Comparison of ENCODE assay signal across 32 cellular contexts in the genomic region with DNA sequence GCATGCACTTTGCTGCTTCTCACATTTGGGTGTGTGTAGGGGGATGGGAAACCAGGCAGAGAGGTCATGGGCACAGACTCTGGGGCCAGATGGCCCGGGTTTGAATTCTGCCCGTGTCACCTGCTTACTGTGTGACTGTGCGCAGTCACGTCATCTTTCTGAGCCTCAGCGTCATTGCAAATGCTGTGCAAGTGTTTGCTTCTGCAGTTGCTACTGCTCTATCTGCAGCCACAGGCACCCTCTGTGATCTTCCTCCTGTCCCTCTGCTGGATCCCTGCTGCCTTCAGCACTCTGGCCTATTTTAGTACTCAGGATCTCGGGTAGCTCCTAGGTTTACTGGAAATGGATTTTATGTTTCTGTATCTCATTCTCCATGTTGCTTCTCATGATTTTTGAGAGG. TPM values are rescaled to one million over a fixed set of nuclear protein-coding genes. Genes with fewer than 3 reads are reported as not detected.
"Had no signal": no experiment of that assay in that cellular context is flagged by ENCODE, and none has a peak within 500 bp of the region (broad histone marks: within the 10 kb centered on the region; RNA-seq: fewer than 3 reads in every experiment).

No MANE protein-coding gene starts in this region.

- H3K27me3 ChIP-seq: brain microvascular endothelial cell had no signal

- ATAC-seq: activated CD4-positive, alpha-beta T cell treated with anti-CD3 and anti-CD28 coated beads for 36 hours; activated T-cell treated with anti-CD3 and anti-CD28 coated beads, Interleukin-2, amount 50 U/mL, for 4 hours; activated T-helper 17 cell treated with anti-CD3 and anti-CD28 coated beads, Interleukin-2, amount 50 U/mL, for 72 hours; gastroesophageal sphincter; T-helper 17 cell had no signal

- H3K4me1 ChIP-seq: esophagus squamous epithelium, gastroesophageal sphincter had no signal

- DNase-seq: activated CD4-positive, alpha-beta memory T cell treated with anti-CD3 and anti-CD28 coated beads for 36 hours; activated CD4-positive, alpha-beta T cell treated with anti-CD3 and anti-CD28 coated beads for 36 hours; activated CD4-positive, alpha-beta T cell treated with anti-CD3 and anti-CD28 coated beads, Interleukin-2, amount 10 ng/mL, durations not matched to agents 24 days and 14 days; activated CD4-positive, CD25-positive, alpha-beta regulatory T cell; activated CD4-positive, CD25-positive, alpha-beta regulatory T cell treated with anti-CD3 and anti-CD28 coated beads, Interleukin-2, amount 50 U/mL, for 72 hours; activated CD8-positive, alpha-beta memory T cell treated with anti-CD3 and anti-CD28 coated beads, Interleukin-2, amount 50 U/mL, for 48 hours; activated effector memory CD4-positive, alpha-beta T cell treated with Interleukin-2 at 50 U/mL for 16 hours; activated gamma-delta T cell treated with Interleukin-2 at 50 U/mL for 16 hours; activated naive CD4-positive, alpha-beta T cell treated with anti-CD3 and anti-CD28 coated beads, Interleukin-2, amount 50 U/mL, for 16 hours; activated naive CD4-positive, alpha-beta T cell treated with Interleukin-2 at 50 U/mL for 16 hours; activated T-cell treated with anti-CD3 and anti-CD28 coated beads for 4 hours; activated T-cell treated with anti-CD3 and anti-CD28 coated beads, Interleukin-2, amount 50 U/mL, for 4 hours; amniotic stem cell; anterior cingulate cortex; brain microvascular endothelial cell; dorsolateral prefrontal cortex; effector memory CD4-positive, alpha-beta T cell; endodermal cell; esophagus squamous epithelium; foreskin melanocyte; T-helper 1 cell; T-helper 17 cell; T1000 had no signal

- H3K36me3 ChIP-seq: brain microvascular endothelial cell, esophagus squamous epithelium, gastroesophageal sphincter had no signal

- H3K4me3 ChIP-seq: coronary artery, dorsolateral prefrontal cortex, esophagus squamous epithelium, gastroesophageal sphincter had no signal

- H3K27ac ChIP-seq: brain microvascular endothelial cell, coronary artery, dorsolateral prefrontal cortex, esophagus squamous epithelium, gastroesophageal sphincter had no signal

RNA-seq across cellular contexts. Expression of a gene that starts 40.6 kb away (rescaled TPM):
- total RNA-seq: activated CD4-positive, alpha-beta memory T cell treated with anti-CD3 and anti-CD28 coated beads for 36 hours; activated CD4-positive, alpha-beta T cell treated with anti-CD3 and anti-CD28 coated beads for 36 hours; activated CD4-positive, alpha-beta T cell treated with anti-CD3 and anti-CD28 coated beads, Interleukin-2, amount 10 ng/mL, durations not matched to agents 24 days and 14 days; activated T-cell treated with anti-CD3 and anti-CD28 coated beads, Interleukin-2, amount 50 U/mL, for 4 hours; activated T-helper 17 cell treated with anti-CD3 and anti-CD28 coated beads, Interleukin-2, amount 50 U/mL, for 72 hours; astrocyte; cardiac septum; epithelial cell of proximal tubule; esophagus squamous epithelium; fibroblast of lung; fibroblast of villous mesenchyme; glomerular endothelial cell; T-helper 17 cell had no signal
- polyA plus RNA-seq: fibroblast of lung had no signal
